In genomic region chr7:149239345-149240143, GRCh38 we compare ENCODE assay signal across 1 cellular context.
TF ChIP-seq lines count a peak whose summit lies in the region.

TSS of gene ZNF212 (plus strand) at chr7:149239651. CDS start at chr7:149239779, 128 bp downstream.

TF ChIP-seq in HepG2, 621 proteins besides CTCF, POLR2A, EP300 and RAD21 (continued from another document and continues in another):
- TF ChIP-seq PLSCR1 (CRISPR knock-in tag; IDR thresholded peaks at IDR 0.05; ENCODE audit: borderline replicate concordance), result no peak
- no peak for TF ChIP-seq MATR3 (CRISPR knock-in tag; IDR thresholded peaks at IDR 0.05)
- no peak for TF ChIP-seq ZC3H13 (CRISPR knock-in tag; IDR thresholded peaks at IDR 0.05)
- no peak for TF ChIP-seq KLF9 (CRISPR knock-in tag; IDR thresholded peaks at IDR 0.05; ENCODE audit: low read depth)
- TF ChIP-seq CEBPG (CRISPR knock-in tag; IDR thresholded peaks at IDR 0.05), result no peak
- peak; percentile 79; the same call in 1 of the 2 replicates for TF ChIP-seq NFKB2 (CRISPR knock-in tag; IDR thresholded peaks at IDR 0.05; ENCODE audit: borderline replicate concordance)
- 0 out of 2 replicates have a peak, but pooled peaks have one; percentile 47 for TF ChIP-seq HINFP (CRISPR knock-in tag; IDR thresholded peaks at IDR 0.05; ENCODE audit: low read depth)
- TF ChIP-seq TIGD3 (CRISPR knock-in tag; IDR thresholded peaks at IDR 0.05; ENCODE audit: borderline replicate concordance), result no peak
- no peak for TF ChIP-seq LRRFIP1 (CRISPR knock-in tag; conservative IDR thresholded peaks at IDR 0.05)
- peak; percentile 100 for TF ChIP-seq ZNF574 (CRISPR knock-in tag; IDR thresholded peaks at IDR 0.05)
- TF ChIP-seq ZBED4 (CRISPR knock-in tag; IDR thresholded peaks at IDR 0.05; ENCODE audit: borderline replicate concordance), result no peak
- TF ChIP-seq DRAP1 (CRISPR knock-in tag; IDR thresholded peaks at IDR 0.05), result peak; percentile 71
- peak; percentile 61 for TF ChIP-seq FOSL2 (CRISPR knock-in tag; IDR thresholded peaks at IDR 0.05)
- peak; percentile 87 for TF ChIP-seq ELF1 (CRISPR knock-in tag; IDR thresholded peaks at IDR 0.05)
- TF ChIP-seq ZSCAN25 (CRISPR knock-in tag; IDR thresholded peaks at IDR 0.05), result no peak
- peak; percentile 99 for TF ChIP-seq GATAD1 (CRISPR knock-in tag; IDR thresholded peaks at IDR 0.05)
- TF ChIP-seq EZH2 (conservative IDR thresholded peaks at IDR 0.05; ENCODE audit: low read depth, low read length), result no peak
- peak; percentile 75 for TF ChIP-seq DMAP1 (CRISPR knock-in tag; IDR thresholded peaks at IDR 0.05)
- TF ChIP-seq ZNF570 (CRISPR knock-in tag; IDR thresholded peaks at IDR 0.05; ENCODE audit: borderline replicate concordance), result no peak
- TF ChIP-seq KDM3A (CRISPR knock-in tag; IDR thresholded peaks at IDR 0.05; ENCODE audit: low read depth), result no peak
- TF ChIP-seq ZNF589 (CRISPR knock-in tag; conservative IDR thresholded peaks at IDR 0.05), result no peak
- peak; percentile 82; the same call in 1 of the 2 replicates for TF ChIP-seq ZNF768 (CRISPR knock-in tag; IDR thresholded peaks at IDR 0.05)
- TF ChIP-seq SCMH1 (CRISPR knock-in tag; IDR thresholded peaks at IDR 0.05; ENCODE audit: borderline replicate concordance), result no peak
- TF ChIP-seq, protein P1, sequence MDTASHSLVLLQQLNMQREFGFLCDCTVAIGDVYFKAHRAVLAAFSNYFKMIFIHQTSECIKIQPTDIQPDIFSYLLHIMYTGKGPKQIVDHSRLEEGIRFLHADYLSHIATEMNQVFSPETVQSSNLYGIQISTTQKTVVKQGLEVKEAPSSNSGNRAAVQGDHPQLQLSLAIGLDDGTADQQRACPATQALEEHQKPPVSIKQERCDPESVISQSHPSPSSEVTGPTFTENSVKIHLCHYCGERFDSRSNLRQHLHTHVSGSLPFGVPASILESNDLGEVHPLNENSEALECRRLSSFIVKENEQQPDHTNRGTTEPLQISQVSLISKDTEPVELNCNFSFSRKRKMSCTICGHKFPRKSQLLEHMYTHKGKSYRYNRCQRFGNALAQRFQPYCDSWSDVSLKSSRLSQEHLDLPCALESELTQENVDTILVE (CRISPR knock-in tag; IDR thresholded peaks at IDR 0.05), result peak; percentile 86
- no peak; the same call in 1 of the 2 replicates for TF ChIP-seq CAMTA2 (CRISPR knock-in tag; IDR thresholded peaks at IDR 0.05; ENCODE audit: borderline replicate concordance)
- no peak for TF ChIP-seq ZNF562 (CRISPR knock-in tag; IDR thresholded peaks at IDR 0.05; ENCODE audit: borderline replicate concordance)
- TF ChIP-seq NFIB (CRISPR knock-in tag; IDR thresholded peaks at IDR 0.05; ENCODE audit: borderline replicate concordance), result no peak
- TF ChIP-seq, protein P2, sequence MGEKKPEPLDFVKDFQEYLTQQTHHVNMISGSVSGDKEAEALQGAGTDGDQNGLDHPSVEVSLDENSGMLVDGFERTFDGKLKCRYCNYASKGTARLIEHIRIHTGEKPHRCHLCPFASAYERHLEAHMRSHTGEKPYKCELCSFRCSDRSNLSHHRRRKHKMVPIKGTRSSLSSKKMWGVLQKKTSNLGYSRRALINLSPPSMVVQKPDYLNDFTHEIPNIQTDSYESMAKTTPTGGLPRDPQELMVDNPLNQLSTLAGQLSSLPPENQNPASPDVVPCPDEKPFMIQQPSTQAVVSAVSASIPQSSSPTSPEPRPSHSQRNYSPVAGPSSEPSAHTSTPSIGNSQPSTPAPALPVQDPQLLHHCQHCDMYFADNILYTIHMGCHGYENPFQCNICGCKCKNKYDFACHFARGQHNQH (CRISPR knock-in tag; IDR thresholded peaks at IDR 0.05), result peak; percentile 81
- peak; percentile 77; the same call in 1 of the 2 replicates for TF ChIP-seq ZFYVE20 (CRISPR knock-in tag; IDR thresholded peaks at IDR 0.05; ENCODE audit: borderline replicate concordance, low read depth)
- TF ChIP-seq, protein P3, sequence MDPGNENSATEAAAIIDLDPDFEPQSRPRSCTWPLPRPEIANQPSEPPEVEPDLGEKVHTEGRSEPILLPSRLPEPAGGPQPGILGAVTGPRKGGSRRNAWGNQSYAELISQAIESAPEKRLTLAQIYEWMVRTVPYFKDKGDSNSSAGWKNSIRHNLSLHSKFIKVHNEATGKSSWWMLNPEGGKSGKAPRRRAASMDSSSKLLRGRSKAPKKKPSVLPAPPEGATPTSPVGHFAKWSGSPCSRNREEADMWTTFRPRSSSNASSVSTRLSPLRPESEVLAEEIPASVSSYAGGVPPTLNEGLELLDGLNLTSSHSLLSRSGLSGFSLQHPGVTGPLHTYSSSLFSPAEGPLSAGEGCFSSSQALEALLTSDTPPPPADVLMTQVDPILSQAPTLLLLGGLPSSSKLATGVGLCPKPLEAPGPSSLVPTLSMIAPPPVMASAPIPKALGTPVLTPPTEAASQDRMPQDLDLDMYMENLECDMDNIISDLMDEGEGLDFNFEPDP (CRISPR knock-in tag; conservative IDR thresholded peaks at IDR 0.05), result no peak
- TF ChIP-seq IRX3 (CRISPR knock-in tag; IDR thresholded peaks at IDR 0.05; ENCODE audit: borderline replicate concordance, low read depth), result no peak
- no peak; the same call in 1 of the 2 replicates for TF ChIP-seq ZNF674 (CRISPR knock-in tag; IDR thresholded peaks at IDR 0.05; ENCODE audit: low read depth)
- peak; percentile 70 for TF ChIP-seq CBX1 (IDR thresholded peaks at IDR 0.05; ENCODE audit: low read depth)
- TF ChIP-seq NFYC (CRISPR knock-in tag; IDR thresholded peaks at IDR 0.05), result no peak
- peak; percentile 85 for TF ChIP-seq TAF1 (CRISPR knock-in tag; IDR thresholded peaks at IDR 0.05)
- 0 out of 2 replicates have a peak, but pooled peaks have one; percentile 62 for TF ChIP-seq ZNF567 (CRISPR knock-in tag; IDR thresholded peaks at IDR 0.05; ENCODE audit: borderline replicate concordance)
- TF ChIP-seq PHF20 (CRISPR knock-in tag; IDR thresholded peaks at IDR 0.05), result peak; percentile 93
- TF ChIP-seq, protein P4, sequence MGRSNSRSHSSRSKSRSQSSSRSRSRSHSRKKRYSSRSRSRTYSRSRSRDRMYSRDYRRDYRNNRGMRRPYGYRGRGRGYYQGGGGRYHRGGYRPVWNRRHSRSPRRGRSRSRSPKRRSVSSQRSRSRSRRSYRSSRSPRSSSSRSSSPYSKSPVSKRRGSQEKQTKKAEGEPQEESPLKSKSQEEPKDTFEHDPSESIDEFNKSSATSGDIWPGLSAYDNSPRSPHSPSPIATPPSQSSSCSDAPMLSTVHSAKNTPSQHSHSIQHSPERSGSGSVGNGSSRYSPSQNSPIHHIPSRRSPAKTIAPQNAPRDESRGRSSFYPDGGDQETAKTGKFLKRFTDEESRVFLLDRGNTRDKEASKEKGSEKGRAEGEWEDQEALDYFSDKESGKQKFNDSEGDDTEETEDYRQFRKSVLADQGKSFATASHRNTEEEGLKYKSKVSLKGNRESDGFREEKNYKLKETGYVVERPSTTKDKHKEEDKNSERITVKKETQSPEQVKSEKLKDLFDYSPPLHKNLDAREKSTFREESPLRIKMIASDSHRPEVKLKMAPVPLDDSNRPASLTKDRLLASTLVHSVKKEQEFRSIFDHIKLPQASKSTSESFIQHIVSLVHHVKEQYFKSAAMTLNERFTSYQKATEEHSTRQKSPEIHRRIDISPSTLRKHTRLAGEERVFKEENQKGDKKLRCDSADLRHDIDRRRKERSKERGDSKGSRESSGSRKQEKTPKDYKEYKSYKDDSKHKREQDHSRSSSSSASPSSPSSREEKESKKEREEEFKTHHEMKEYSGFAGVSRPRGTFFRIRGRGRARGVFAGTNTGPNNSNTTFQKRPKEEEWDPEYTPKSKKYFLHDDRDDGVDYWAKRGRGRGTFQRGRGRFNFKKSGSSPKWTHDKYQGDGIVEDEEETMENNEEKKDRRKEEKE (IDR thresholded peaks at IDR 0.05), result no peak
- TF ChIP-seq SRF (IDR thresholded peaks at IDR 0.05; ENCODE audit: low read depth, low read length), result no peak
- peak; percentile 87 for TF ChIP-seq ZNF777 (CRISPR knock-in tag; IDR thresholded peaks at IDR 0.05)
- no peak for TF ChIP-seq ZNF766 (CRISPR knock-in tag; IDR thresholded peaks at IDR 0.05; ENCODE audit: borderline replicate concordance)
- TF ChIP-seq SMYD3 (CRISPR knock-in tag; IDR thresholded peaks at IDR 0.05), result no peak
